In genomic region chr11:39190751-39191150, GRCh38 we compare ENCODE assay signal across 30 cellular contexts.
"Had no signal": no experiment of that assay in that cellular context is flagged by ENCODE, and none has a peak within 500 bp of the region (broad histone marks: within the 10 kb centered on the region; RNA-seq: fewer than 3 reads in every experiment).

No MANE protein-coding gene starts in this region.

- H3K27ac Mint-ChIP-seq: activated CD4-positive, alpha-beta T cell treated with anti-CD3 and anti-CD28 coated beads, Interleukin-2, amount 10 ng/mL, durations not matched to agents 24 days and 14 days; activated CD8-positive, alpha-beta T cell treated with anti-CD3 and anti-CD28 coated beads for 36 hours; activated naive CD8-positive, alpha-beta T cell treated with anti-CD3 and anti-CD28 coated beads for 36 hours; activated T-cell treated with anti-CD3 and anti-CD28 coated beads, Interleukin-2, amount 50 U/mL, for 72 hours; activated T-helper 17 cell treated with anti-CD3 and anti-CD28 coated beads, Interleukin-2, amount 50 U/mL, for 72 hours; T-helper 1 cell treated with Interleukin-12 subunit alpha and Interleukin-12 subunit beta and Interleukin-4 antibody, amounts not matched to agents 30 μg/mL and 1 μg/mL, for 36 hours; T-helper 2 cell treated with Interferon-gamma antibody and Interleukin-4, amounts not matched to agents 5 μg/mL and 100 μg/mL, for 36 hours had no signal

- ATAC-seq: activated CD8-positive, alpha-beta T cell treated with anti-CD3 and anti-CD28 coated beads for 36 hours; activated T-cell treated with anti-CD3 and anti-CD28 coated beads, Interleukin-2, amount 50 U/mL, for 72 hours; activated T-helper 17 cell treated with anti-CD3 and anti-CD28 coated beads, Interleukin-2, amount 50 U/mL, for 72 hours had no signal

- H3K36me3 ChIP-seq: brain microvascular endothelial cell, MG63, SJCRH30 had no signal

- H3K9me3 ChIP-seq: MG63, SJCRH30 had no signal

- H3K4me3 ChIP-seq: MG63, SJCRH30, SK-N-MC had no signal

- H3K4me1 Mint-ChIP-seq: activated CD4-positive, alpha-beta T cell treated with anti-CD3 and anti-CD28 coated beads, Interleukin-2, amount 10 ng/mL, durations not matched to agents 24 days and 14 days; activated naive CD8-positive, alpha-beta T cell treated with anti-CD3 and anti-CD28 coated beads for 36 hours; activated T-helper 17 cell treated with anti-CD3 and anti-CD28 coated beads, Interleukin-2, amount 50 U/mL, for 72 hours had no signal

- H3K4me3 Mint-ChIP-seq: activated CD4-positive, alpha-beta T cell treated with anti-CD3 and anti-CD28 coated beads, Interleukin-2, amount 10 ng/mL, durations not matched to agents 24 days and 14 days; activated CD8-positive, alpha-beta T cell treated with anti-CD3 and anti-CD28 coated beads for 36 hours; activated naive CD8-positive, alpha-beta T cell treated with anti-CD3 and anti-CD28 coated beads for 36 hours; activated T-cell treated with anti-CD3 and anti-CD28 coated beads, Interleukin-2, amount 50 U/mL, for 72 hours; activated T-helper 17 cell treated with anti-CD3 and anti-CD28 coated beads, Interleukin-2, amount 50 U/mL, for 72 hours; T-helper 1 cell treated with Interleukin-12 subunit alpha and Interleukin-12 subunit beta and Interleukin-4 antibody, amounts not matched to agents 30 μg/mL and 1 μg/mL, for 36 hours; T-helper 2 cell treated with Interferon-gamma antibody and Interleukin-4, amounts not matched to agents 5 μg/mL and 100 μg/mL, for 36 hours had no signal

- H3K36me3 Mint-ChIP-seq: activated naive CD8-positive, alpha-beta T cell treated with anti-CD3 and anti-CD28 coated beads for 36 hours had no signal

- H3K27me3 ChIP-seq: brain microvascular endothelial cell, MG63, SJCRH30 had no signal

- H3K27me3 Mint-ChIP-seq: activated CD4-positive, alpha-beta T cell treated with anti-CD3 and anti-CD28 coated beads, Interleukin-2, amount 10 ng/mL, durations not matched to agents 24 days and 14 days; activated CD8-positive, alpha-beta T cell treated with anti-CD3 and anti-CD28 coated beads for 36 hours; activated naive CD8-positive, alpha-beta T cell treated with anti-CD3 and anti-CD28 coated beads for 36 hours; activated T-helper 17 cell treated with anti-CD3 and anti-CD28 coated beads, Interleukin-2, amount 50 U/mL, for 72 hours had no signal

- H3K27ac ChIP-seq: brain microvascular endothelial cell, SJCRH30, SK-N-MC had no signal

- DNase-seq: activated CD4-positive, alpha-beta T cell treated with anti-CD3 and anti-CD28 coated beads, Interleukin-2, amount 10 ng/mL, durations not matched to agents 24 days and 14 days; activated CD4-positive, alpha-beta T cell treated with anti-CD3 and anti-CD28 coated beads, Interleukin-2, amount 50 U/mL, for 4 hours; activated CD8-positive, alpha-beta T cell treated with anti-CD3 and anti-CD28 coated beads for 36 hours; activated effector memory CD4-positive, alpha-beta T cell treated with anti-CD3 and anti-CD28 coated beads, Interleukin-2, amount 50 U/mL, for 16 hours; activated naive CD4-positive, alpha-beta T cell; activated naive CD4-positive, alpha-beta T cell treated with anti-CD3 and anti-CD28 coated beads, Interleukin-2, amount 50 U/mL, for 16 hours; activated naive CD8-positive, alpha-beta T cell treated with anti-CD3 and anti-CD28 coated beads for 36 hours; activated T-cell treated with anti-CD3 and anti-CD28 coated beads, Interleukin-2, amount 50 U/mL, for 1 hour; activated T-cell treated with anti-CD3 and anti-CD28 coated beads, Interleukin-2, amount 50 U/mL, for 72 hours; amniotic stem cell; aorta; brain microvascular endothelial cell; central memory CD4-positive, alpha-beta T cell; Karpas-422; MG63; NCI-H1048; NCI-H1105 treated with DMSO at 0.1 percent for 48 hours; NCI-H1436; NCI-H1694; NCI-H1930; NCI-H2081 treated with DMSO at 0.1 percent for 48 hours; NCI-H226; NCI-H446 treated with DMSO at 0.1 percent for 48 hours; NCI-H524; Right ventricle myocardium superior; SJCRH30 had no signal

- H3K4me1 ChIP-seq: SJCRH30 had no signal
